ENCODE assay signal across 18 cellular contexts in genomic region chr3:123743121-123743520, GRCh38.
DNase-seq lines count a peak whose midpoint lies in the region; ATAC-seq, FAIRE-seq and TF ChIP-seq lines count a peak whose summit lies in the region.
"Had no signal": no experiment of that assay in that cellular context is flagged by ENCODE, and none has a peak within 500 bp of the region (broad histone marks: within the 10 kb centered on the region; RNA-seq: fewer than 3 reads in every experiment).

No MANE protein-coding gene starts in this region.

- intact Hi-C loops in testis (cut with DNase I; ENCODE audit: low total_unique reads), result no loop called here

- no peaks in the 10 kb centered on the region for H3K4me1 ChIP-seq in testis
- H3K4me1 ChIP-seq: BLaER1 had no signal

- H3K4me1 Mint-ChIP-seq in HFFc6 (ENCODE audit: low read depth), result peaks cover 86% of the 10 kb centered on the region
- H3K4me1 Mint-ChIP-seq in mesothelial cell of epicardium, result peaks cover 28% of the 10 kb centered on the region
- no peaks in the 10 kb centered on the region for H3K4me1 Mint-ChIP-seq in activated T-cell treated with anti-CD3 and anti-CD28 coated beads, Interleukin-2, amount 50 U/mL, for 4 hours (ENCODE audit: low read depth)

- no peak overlapping the region for H3K27ac ChIP-seq in testis
- H3K27ac ChIP-seq: BLaER1, KMS-11 had no signal

- TF ChIP-seq CTCF in AG10803 (conservative IDR thresholded peaks at IDR 0.05; ENCODE audit: low read length) (no peak), HFFc6 (IDR thresholded peaks at IDR 0.05) (no peak), mesothelial cell of epicardium (IDR thresholded peaks at IDR 0.05; ENCODE audit: unreplicated experiment) (no peak), testis (IDR thresholded peaks at IDR 0.05) (no peak)

- no peaks in the 10 kb centered on the region for H3K9me3 ChIP-seq in testis

- peak overlapping the region; percentile 5 for H3K4me3 Mint-ChIP-seq in HFFc6
- no peak overlapping the region for H3K4me3 Mint-ChIP-seq in mesothelial cell of epicardium
- H3K4me3 Mint-ChIP-seq in activated T-cell treated with anti-CD3 and anti-CD28 coated beads, Interleukin-2, amount 50 U/mL, for 4 hours, result no peak overlapping the region
- H3K4me3 Mint-ChIP-seq: CD8-positive, alpha-beta T cell had no signal

- no peak for TF ChIP-seq POLR2A in testis (IDR thresholded peaks at IDR 0.05)

- FAIRE-seq in colon (lab: Jason Lieb, UNC), result peak; percentile 41

- ATAC-seq in activated T-cell treated with anti-CD3 and anti-CD28 coated beads, Interleukin-2, amount 50 U/mL, for 4 hours, result no peak
- ATAC-seq: CD8-positive, alpha-beta T cell had no signal

- peaks cover 9% of the 10 kb centered on the region for H3K27me3 Mint-ChIP-seq in HFFc6 (ENCODE audit: insufficient read depth)
- H3K27me3 Mint-ChIP-seq in mesothelial cell of epicardium (ENCODE audit: low read depth), result no peaks in the 10 kb centered on the region
- H3K27me3 Mint-ChIP-seq in activated T-cell treated with anti-CD3 and anti-CD28 coated beads, Interleukin-2, amount 50 U/mL, for 4 hours (ENCODE audit: low read depth), result peaks cover 8% of the 10 kb centered on the region

- no peaks in the 10 kb centered on the region for H3K36me3 ChIP-seq in testis (ENCODE audit: low read depth, missing control alignments)

- H3K36me3 Mint-ChIP-seq in HFFc6 (ENCODE audit: low read depth), result peaks cover 71% of the 10 kb centered on the region
- no peaks in the 10 kb centered on the region for H3K36me3 Mint-ChIP-seq in mesothelial cell of epicardium
- H3K36me3 Mint-ChIP-seq in activated T-cell treated with anti-CD3 and anti-CD28 coated beads, Interleukin-2, amount 50 U/mL, for 4 hours (ENCODE audit: insufficient read depth), result no peaks in the 10 kb centered on the region
- H3K36me3 Mint-ChIP-seq: CD8-positive, alpha-beta T cell had no signal

- DNase-seq in AG10803 (ENCODE audit: low read depth), result peak; percentile 85
- peak; percentile 40 for DNase-seq in HFFc6
- DNase-seq in mesothelial cell of epicardium (ENCODE audit: low spot score in 2 of 2, unreplicated experiment in 2 of 2), result no peak
- DNase-seq in activated T-cell treated with anti-CD3 and anti-CD28 coated beads, Interleukin-2, amount 50 U/mL, for 4 hours, result no peak
- no peak for DNase-seq in testis
- no peak for DNase-seq in cerebellar cortex (ENCODE audit: low spot score)
- DNase-seq: CD8-positive, alpha-beta T cell; DMS53; MV-4-11; NCI-H1417; NCI-H1930; NCI-H226; NCI-H524; RPMI8226; SHP77 treated with DMSO at 0.1 percent for 48 hours had no signal

- peak overlapping the region; percentile 94 for H3K27ac Mint-ChIP-seq in HFFc6
- H3K27ac Mint-ChIP-seq in mesothelial cell of epicardium, result peak overlapping the region; percentile 52
- H3K27ac Mint-ChIP-seq: CD8-positive, alpha-beta T cell had no signal

- H3K4me3 ChIP-seq in AG10803 (ENCODE audit: low read length), result no peak overlapping the region
- no peak overlapping the region for H3K4me3 ChIP-seq in testis
- H3K4me3 ChIP-seq: BLaER1 had no signal

- no peaks in the 10 kb centered on the region for H3K27me3 ChIP-seq in testis
- H3K27me3 ChIP-seq: BLaER1 had no signal

- H3K9me3 Mint-ChIP-seq in HFFc6 (peaks cover 4% of the 10 kb centered on the region; the same call in 1 of the 2 replicates), mesothelial cell of epicardium (no peaks in the 10 kb centered on the region)
- H3K9me3 Mint-ChIP-seq in activated T-cell treated with anti-CD3 and anti-CD28 coated beads, Interleukin-2, amount 50 U/mL, for 4 hours, result no peaks in the 10 kb centered on the region
- H3K9me3 Mint-ChIP-seq: CD8-positive, alpha-beta T cell had no signal

Comparison
In these comparisons a context has a peak if more than half of its experiments do, and no peak if none do; other contexts are left out.
1. DNase-seq: peak in AG10803 (single experiment) and HFFc6 (single experiment); none in mesothelial cell of epicardium (0 of 2), activated T-cell treated with anti-CD3 and anti-CD28 coated beads, Interleukin-2, amount 50 U/mL, for 4 hours (single experiment), testis (single experiment) and cerebellar cortex (single experiment).